1 cellular context compared by ENCODE assay signal in the genomic region with DNA sequence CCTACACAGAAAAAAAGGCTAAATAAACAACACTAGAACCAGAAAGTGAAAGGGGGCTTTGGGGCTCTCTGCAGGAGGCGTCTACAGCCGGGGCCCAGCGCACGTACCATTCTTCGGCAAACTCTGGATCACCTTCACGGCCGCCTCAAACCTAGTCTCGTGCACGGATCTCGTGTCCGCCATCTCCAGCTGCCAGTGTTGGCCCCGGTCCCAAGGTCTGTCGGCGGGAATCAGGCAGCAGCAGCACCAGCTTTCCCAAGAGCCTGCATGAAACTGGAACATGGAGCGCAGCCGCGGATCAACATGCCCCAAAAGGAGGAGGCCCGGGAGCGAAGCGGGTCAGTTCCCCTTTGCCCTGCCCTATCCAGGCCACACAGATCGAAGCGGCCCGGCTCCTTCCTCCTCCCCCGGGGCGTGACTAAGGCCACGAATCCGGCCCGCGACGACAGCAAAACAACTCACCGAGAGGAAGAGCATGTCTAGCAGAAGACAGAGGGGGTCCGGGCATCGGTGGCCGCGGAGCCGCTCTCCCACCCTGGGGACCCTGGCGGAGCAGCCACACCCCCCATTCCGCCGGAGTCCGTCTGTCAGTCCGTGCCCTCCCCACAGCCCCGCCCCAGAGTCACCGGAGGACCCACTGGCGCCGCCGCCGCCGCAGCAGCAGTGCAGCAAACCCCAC.
TF ChIP-seq lines count a peak whose summit lies in the region.

A gene with protein sequence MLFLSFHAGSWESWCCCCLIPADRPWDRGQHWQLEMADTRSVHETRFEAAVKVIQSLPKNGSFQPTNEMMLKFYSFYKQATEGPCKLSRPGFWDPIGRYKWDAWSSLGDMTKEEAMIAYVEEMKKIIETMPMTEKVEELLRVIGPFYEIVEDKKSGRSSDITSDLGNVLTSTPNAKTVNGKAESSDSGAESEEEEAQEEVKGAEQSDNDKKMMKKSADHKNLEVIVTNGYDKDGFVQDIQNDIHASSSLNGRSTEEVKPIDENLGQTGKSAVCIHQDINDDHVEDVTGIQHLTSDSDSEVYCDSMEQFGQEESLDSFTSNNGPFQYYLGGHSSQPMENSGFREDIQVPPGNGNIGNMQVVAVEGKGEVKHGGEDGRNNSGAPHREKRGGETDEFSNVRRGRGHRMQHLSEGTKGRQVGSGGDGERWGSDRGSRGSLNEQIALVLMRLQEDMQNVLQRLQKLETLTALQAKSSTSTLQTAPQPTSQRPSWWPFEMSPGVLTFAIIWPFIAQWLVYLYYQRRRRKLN (minus strand): TSS at position 586 of the 679 bp plus-strand sequence. CDS start 109 bp downstream, at position 477.

TF ChIP-seq in HEK293, 187 proteins besides CTCF, POLR2A, EP300 and RAD21 (continued from another document and continues in another):
- TF ChIP-seq, protein P1, sequence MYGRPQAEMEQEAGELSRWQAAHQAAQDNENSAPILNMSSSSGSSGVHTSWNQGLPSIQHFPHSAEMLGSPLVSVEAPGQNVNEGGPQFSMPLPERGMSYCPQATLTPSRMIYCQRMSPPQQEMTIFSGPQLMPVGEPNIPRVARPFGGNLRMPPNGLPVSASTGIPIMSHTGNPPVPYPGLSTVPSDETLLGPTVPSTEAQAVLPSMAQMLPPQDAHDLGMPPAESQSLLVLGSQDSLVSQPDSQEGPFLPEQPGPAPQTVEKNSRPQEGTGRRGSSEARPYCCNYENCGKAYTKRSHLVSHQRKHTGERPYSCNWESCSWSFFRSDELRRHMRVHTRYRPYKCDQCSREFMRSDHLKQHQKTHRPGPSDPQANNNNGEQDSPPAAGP (tag by site-specific recombination; IDR thresholded peaks at IDR 0.05), result peak; percentile 53; the same call in 1 of the 2 replicates
- TF ChIP-seq ZNF677 (tag by site-specific recombination; IDR thresholded peaks at IDR 0.05) (no peak), ZNF830 (tag by site-specific recombination; IDR thresholded peaks at IDR 0.05; ENCODE audit: low read depth) (no peak), ZNF394 (tag by site-specific recombination; IDR thresholded peaks at IDR 0.05; ENCODE audit: borderline replicate concordance) (peak; percentile 26), ZNF311 (tag by site-specific recombination; IDR thresholded peaks at IDR 0.05; ENCODE audit: borderline replicate concordance) (no peak), PRDM1 (tag by site-specific recombination; IDR thresholded peaks at IDR 0.05) (no peak), ZNF274 (IDR thresholded peaks at IDR 0.05; ENCODE audit: low read length) (no peak), ZNF274 (tag by site-specific recombination; IDR thresholded peaks at IDR 0.05; ENCODE audit: borderline replicate concordance) (no peak), ZNF600 (tag by site-specific recombination; IDR thresholded peaks at IDR 0.05) (peak; percentile 9; the same call in 1 of the 2 replicates), ZNF16 (tag by site-specific recombination; IDR thresholded peaks at IDR 0.05; ENCODE audit: low read depth) (no peak), KLF10 (tag by site-specific recombination; IDR thresholded peaks at IDR 0.05) (peak; percentile 88), ZNF623 (tag by site-specific recombination; IDR thresholded peaks at IDR 0.05) (no peak), ZNF112 (tag by site-specific recombination; IDR thresholded peaks at IDR 0.05) (no peak), ZNF239 (tag by site-specific recombination; IDR thresholded peaks at IDR 0.05) (0 out of 2 replicates have a peak, but pooled peaks have one; percentile 29), ZNF521 (tag by site-specific recombination; IDR thresholded peaks at IDR 0.05) (no peak), SETDB1 (IDR thresholded peaks at IDR 0.05; ENCODE audit: insufficient read length, low read length) (no peak), ZNF629 (tag by site-specific recombination; IDR thresholded peaks at IDR 0.05) (peak; percentile 40; the same call in 1 of the 2 replicates), SCRT2 (tag by site-specific recombination; IDR thresholded peaks at IDR 0.05) (no peak), ZNF341 (tag by site-specific recombination; IDR thresholded peaks at IDR 0.05; ENCODE audit: low read depth) (peak; percentile 96)
- TF ChIP-seq, protein P2, sequence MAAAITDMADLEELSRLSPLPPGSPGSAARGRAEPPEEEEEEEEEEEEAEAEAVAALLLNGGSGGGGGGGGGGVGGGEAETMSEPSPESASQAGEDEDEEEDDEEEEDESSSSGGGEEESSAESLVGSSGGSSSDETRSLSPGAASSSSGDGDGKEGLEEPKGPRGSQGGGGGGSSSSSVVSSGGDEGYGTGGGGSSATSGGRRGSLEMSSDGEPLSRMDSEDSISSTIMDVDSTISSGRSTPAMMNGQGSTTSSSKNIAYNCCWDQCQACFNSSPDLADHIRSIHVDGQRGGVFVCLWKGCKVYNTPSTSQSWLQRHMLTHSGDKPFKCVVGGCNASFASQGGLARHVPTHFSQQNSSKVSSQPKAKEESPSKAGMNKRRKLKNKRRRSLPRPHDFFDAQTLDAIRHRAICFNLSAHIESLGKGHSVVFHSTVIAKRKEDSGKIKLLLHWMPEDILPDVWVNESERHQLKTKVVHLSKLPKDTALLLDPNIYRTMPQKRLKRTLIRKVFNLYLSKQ (tag by site-specific recombination; IDR thresholded peaks at IDR 0.05; ENCODE audit: borderline replicate concordance), result no peak
- TF ChIP-seq, protein P3, sequence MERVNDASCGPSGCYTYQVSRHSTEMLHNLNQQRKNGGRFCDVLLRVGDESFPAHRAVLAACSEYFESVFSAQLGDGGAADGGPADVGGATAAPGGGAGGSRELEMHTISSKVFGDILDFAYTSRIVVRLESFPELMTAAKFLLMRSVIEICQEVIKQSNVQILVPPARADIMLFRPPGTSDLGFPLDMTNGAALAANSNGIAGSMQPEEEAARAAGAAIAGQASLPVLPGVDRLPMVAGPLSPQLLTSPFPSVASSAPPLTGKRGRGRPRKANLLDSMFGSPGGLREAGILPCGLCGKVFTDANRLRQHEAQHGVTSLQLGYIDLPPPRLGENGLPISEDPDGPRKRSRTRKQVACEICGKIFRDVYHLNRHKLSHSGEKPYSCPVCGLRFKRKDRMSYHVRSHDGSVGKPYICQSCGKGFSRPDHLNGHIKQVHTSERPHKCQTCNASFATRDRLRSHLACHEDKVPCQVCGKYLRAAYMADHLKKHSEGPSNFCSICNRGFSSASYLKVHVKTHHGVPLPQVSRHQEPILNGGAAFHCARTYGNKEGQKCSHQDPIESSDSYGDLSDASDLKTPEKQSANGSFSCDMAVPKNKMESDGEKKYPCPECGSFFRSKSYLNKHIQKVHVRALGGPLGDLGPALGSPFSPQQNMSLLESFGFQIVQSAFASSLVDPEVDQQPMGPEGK (tag by site-specific recombination; IDR thresholded peaks at IDR 0.05), result peak; percentile 90
- TF ChIP-seq, protein P4, sequence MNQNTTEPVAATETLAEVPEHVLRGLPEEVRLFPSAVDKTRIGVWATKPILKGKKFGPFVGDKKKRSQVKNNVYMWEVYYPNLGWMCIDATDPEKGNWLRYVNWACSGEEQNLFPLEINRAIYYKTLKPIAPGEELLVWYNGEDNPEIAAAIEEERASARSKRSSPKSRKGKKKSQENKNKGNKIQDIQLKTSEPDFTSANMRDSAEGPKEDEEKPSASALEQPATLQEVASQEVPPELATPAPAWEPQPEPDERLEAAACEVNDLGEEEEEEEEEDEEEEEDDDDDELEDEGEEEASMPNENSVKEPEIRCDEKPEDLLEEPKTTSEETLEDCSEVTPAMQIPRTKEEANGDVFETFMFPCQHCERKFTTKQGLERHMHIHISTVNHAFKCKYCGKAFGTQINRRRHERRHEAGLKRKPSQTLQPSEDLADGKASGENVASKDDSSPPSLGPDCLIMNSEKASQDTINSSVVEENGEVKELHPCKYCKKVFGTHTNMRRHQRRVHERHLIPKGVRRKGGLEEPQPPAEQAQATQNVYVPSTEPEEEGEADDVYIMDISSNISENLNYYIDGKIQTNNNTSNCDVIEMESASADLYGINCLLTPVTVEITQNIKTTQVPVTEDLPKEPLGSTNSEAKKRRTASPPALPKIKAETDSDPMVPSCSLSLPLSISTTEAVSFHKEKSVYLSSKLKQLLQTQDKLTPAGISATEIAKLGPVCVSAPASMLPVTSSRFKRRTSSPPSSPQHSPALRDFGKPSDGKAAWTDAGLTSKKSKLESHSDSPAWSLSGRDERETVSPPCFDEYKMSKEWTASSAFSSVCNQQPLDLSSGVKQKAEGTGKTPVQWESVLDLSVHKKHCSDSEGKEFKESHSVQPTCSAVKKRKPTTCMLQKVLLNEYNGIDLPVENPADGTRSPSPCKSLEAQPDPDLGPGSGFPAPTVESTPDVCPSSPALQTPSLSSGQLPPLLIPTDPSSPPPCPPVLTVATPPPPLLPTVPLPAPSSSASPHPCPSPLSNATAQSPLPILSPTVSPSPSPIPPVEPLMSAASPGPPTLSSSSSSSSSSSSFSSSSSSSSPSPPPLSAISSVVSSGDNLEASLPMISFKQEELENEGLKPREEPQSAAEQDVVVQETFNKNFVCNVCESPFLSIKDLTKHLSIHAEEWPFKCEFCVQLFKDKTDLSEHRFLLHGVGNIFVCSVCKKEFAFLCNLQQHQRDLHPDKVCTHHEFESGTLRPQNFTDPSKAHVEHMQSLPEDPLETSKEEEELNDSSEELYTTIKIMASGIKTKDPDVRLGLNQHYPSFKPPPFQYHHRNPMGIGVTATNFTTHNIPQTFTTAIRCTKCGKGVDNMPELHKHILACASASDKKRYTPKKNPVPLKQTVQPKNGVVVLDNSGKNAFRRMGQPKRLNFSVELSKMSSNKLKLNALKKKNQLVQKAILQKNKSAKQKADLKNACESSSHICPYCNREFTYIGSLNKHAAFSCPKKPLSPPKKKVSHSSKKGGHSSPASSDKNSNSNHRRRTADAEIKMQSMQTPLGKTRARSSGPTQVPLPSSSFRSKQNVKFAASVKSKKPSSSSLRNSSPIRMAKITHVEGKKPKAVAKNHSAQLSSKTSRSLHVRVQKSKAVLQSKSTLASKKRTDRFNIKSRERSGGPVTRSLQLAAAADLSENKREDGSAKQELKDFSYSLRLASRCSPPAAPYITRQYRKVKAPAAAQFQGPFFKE (tag by site-specific recombination; IDR thresholded peaks at IDR 0.05; ENCODE audit: borderline replicate concordance), result no peak
- TF ChIP-seq, protein P5, sequence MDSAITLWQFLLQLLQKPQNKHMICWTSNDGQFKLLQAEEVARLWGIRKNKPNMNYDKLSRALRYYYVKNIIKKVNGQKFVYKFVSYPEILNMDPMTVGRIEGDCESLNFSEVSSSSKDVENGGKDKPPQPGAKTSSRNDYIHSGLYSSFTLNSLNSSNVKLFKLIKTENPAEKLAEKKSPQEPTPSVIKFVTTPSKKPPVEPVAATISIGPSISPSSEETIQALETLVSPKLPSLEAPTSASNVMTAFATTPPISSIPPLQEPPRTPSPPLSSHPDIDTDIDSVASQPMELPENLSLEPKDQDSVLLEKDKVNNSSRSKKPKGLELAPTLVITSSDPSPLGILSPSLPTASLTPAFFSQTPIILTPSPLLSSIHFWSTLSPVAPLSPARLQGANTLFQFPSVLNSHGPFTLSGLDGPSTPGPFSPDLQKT (IDR thresholded peaks at IDR 0.05; ENCODE audit: borderline replicate concordance, low read depth, low read length), result no peak
- TF ChIP-seq, protein P6, sequence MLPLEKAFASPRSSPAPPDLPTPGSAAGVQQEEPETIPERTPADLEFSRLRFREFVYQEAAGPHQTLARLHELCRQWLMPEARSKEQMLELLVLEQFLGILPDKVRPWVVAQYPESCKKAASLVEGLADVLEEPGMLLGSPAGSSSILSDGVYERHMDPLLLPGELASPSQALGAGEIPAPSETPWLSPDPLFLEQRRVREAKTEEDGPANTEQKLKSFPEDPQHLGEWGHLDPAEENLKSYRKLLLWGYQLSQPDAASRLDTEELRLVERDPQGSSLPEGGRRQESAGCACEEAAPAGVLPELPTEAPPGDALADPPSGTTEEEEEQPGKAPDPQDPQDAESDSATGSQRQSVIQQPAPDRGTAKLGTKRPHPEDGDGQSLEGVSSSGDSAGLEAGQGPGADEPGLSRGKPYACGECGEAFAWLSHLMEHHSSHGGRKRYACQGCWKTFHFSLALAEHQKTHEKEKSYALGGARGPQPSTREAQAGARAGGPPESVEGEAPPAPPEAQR (tag by site-specific recombination; IDR thresholded peaks at IDR 0.05), result no peak
- TF ChIP-seq, protein P7, sequence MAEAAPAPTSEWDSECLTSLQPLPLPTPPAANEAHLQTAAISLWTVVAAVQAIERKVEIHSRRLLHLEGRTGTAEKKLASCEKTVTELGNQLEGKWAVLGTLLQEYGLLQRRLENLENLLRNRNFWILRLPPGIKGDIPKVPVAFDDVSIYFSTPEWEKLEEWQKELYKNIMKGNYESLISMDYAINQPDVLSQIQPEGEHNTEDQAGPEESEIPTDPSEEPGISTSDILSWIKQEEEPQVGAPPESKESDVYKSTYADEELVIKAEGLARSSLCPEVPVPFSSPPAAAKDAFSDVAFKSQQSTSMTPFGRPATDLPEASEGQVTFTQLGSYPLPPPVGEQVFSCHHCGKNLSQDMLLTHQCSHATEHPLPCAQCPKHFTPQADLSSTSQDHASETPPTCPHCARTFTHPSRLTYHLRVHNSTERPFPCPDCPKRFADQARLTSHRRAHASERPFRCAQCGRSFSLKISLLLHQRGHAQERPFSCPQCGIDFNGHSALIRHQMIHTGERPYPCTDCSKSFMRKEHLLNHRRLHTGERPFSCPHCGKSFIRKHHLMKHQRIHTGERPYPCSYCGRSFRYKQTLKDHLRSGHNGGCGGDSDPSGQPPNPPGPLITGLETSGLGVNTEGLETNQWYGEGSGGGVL (tag by site-specific recombination; IDR thresholded peaks at IDR 0.05), result peak; percentile 42; the same call in 1 of the 2 replicates
- TF ChIP-seq, protein P8, sequence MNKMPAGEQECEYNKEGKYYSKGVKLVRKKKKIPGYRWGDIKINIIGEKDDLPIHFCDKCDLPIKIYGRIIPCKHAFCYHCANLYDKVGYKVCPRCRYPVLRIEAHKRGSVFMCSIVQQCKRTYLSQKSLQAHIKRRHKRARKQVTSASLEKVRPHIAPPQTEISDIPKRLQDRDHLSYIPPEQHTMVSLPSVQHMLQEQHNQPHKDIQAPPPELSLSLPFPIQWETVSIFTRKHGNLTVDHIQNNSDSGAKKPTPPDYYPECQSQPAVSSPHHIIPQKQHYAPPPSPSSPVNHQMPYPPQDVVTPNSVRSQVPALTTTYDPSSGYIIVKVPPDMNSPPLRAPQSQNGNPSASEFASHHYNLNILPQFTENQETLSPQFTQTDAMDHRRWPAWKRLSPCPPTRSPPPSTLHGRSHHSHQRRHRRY (tag by site-specific recombination; IDR thresholded peaks at IDR 0.05), result no peak
- TF ChIP-seq, protein P9, sequence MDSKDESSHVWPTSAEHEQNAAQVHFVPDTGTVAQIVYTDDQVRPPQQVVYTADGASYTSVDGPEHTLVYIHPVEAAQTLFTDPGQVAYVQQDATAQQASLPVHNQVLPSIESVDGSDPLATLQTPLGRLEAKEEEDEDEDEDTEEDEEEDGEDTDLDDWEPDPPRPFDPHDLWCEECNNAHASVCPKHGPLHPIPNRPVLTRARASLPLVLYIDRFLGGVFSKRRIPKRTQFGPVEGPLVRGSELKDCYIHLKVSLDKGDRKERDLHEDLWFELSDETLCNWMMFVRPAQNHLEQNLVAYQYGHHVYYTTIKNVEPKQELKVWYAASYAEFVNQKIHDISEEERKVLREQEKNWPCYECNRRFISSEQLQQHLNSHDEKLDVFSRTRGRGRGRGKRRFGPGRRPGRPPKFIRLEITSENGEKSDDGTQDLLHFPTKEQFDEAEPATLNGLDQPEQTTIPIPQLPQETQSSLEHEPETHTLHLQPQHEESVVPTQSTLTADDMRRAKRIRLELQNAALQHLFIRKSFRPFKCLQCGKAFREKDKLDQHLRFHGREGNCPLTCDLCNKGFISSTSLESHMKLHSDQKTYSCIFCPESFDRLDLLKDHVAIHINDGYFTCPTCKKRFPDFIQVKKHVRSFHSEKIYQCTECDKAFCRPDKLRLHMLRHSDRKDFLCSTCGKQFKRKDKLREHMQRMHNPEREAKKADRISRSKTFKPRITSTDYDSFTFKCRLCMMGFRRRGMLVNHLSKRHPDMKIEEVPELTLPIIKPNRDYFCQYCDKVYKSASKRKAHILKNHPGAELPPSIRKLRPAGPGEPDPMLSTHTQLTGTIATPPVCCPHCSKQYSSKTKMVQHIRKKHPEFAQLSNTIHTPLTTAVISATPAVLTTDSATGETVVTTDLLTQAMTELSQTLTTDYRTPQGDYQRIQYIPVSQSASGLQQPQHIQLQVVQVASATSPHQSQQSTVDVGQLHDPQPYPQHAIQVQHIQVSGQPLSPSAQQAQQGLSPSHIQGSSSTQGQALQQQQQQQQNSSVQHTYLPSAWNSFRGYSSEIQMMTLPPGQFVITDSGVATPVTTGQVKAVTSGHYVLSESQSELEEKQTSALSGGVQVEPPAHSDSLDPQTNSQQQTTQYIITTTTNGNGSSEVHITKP (tag by site-specific recombination; IDR thresholded peaks at IDR 0.05), result peak; percentile 85
